ENCODE assay signal across 27 cellular contexts in genomic region chr3:171700653-171701052, GRCh38.
"Had no signal": no experiment of that assay in that cellular context is flagged by ENCODE, and none has a peak within 500 bp of the region (broad histone marks: within the 10 kb centered on the region; RNA-seq: fewer than 3 reads in every experiment).

No MANE protein-coding gene starts in this region.

- H3K27me3 ChIP-seq: brain microvascular endothelial cell, colonic mucosa, dorsolateral prefrontal cortex, esophagus muscularis mucosa, gastrocnemius medialis, neutrophil, pancreas, right lobe of liver, stomach, suprapubic skin, transverse colon, uterus had no signal

- H3K4me3 Mint-ChIP-seq: activated naive CD4-positive, alpha-beta T cell treated with anti-CD3 and anti-CD28 coated beads, Interleukin-2, amount 50 U/mL, for 24 hours; effector memory CD8-positive, alpha-beta T cell; memory B cell; nephron; stimulated activated memory B cell treated with anti-CD40 and anti-IgM and Interleukin-4, amounts not matched to agents 10 μg/mL and 1 μg/mL and 100 μg/mL, for 72 hours had no signal

- H3K4me1 ChIP-seq: colonic mucosa, pancreas, suprapubic skin, uterus had no signal

- H3K9me3 ChIP-seq: colonic mucosa, gastrocnemius medialis, neutrophil, pancreas, suprapubic skin had no signal

- H3K27ac ChIP-seq: brain microvascular endothelial cell, colonic mucosa, esophagus muscularis mucosa, gastrocnemius medialis, neutrophil, pancreas, right lobe of liver, stomach, suprapubic skin, transverse colon, uterus had no signal

- H3K4me1 Mint-ChIP-seq: activated naive CD4-positive, alpha-beta T cell treated with anti-CD3 and anti-CD28 coated beads, Interleukin-2, amount 50 U/mL, for 24 hours; memory B cell; stimulated activated memory B cell treated with anti-CD40 and anti-IgM and Interleukin-4, amounts not matched to agents 10 μg/mL and 1 μg/mL and 100 μg/mL, for 72 hours had no signal

- H3K4me2 ChIP-seq: smooth muscle cell had no signal

- H3K36me3 Mint-ChIP-seq: memory B cell; stimulated activated memory B cell treated with anti-CD40 and anti-IgM and Interleukin-4, amounts not matched to agents 10 μg/mL and 1 μg/mL and 100 μg/mL, for 72 hours had no signal

- H3K27ac Mint-ChIP-seq: activated naive CD4-positive, alpha-beta T cell treated with anti-CD3 and anti-CD28 coated beads, Interleukin-2, amount 50 U/mL, for 24 hours; effector memory CD8-positive, alpha-beta T cell; memory B cell; nephron; stimulated activated memory B cell treated with anti-CD40 and anti-IgM and Interleukin-4, amounts not matched to agents 10 μg/mL and 1 μg/mL and 100 μg/mL, for 72 hours had no signal

- ATAC-seq: effector memory CD8-positive, alpha-beta T cell; gastrocnemius medialis; left cardiac atrium; pancreas; right lobe of liver; stimulated activated memory B cell treated with anti-CD40 and anti-IgM and Interleukin-4, amounts not matched to agents 10 μg/mL and 1 μg/mL and 100 μg/mL, for 72 hours had no signal

- DNase-seq: activated CD4-positive, alpha-beta T cell treated with anti-CD3 and anti-CD28 coated beads for 1 hour; activated CD4-positive, alpha-beta T cell treated with anti-CD3 and anti-CD28 coated beads, Interleukin-2, amount 50 U/mL, for 1 hour; activated gamma-delta T cell treated with Interleukin-2 at 50 U/mL for 16 hours; activated T-cell treated with anti-CD3 and anti-CD28 coated beads, Interleukin-2, amount 50 U/mL, for 1 hour; anterior cingulate cortex; brain microvascular endothelial cell; colonic mucosa; dorsolateral prefrontal cortex; effector memory CD8-positive, alpha-beta T cell; gastrocnemius medialis; head of caudate nucleus; islet precursor cell; left cardiac atrium; pancreas; right lobe of liver; stimulated activated CD4-positive, alpha-beta T cell treated with anti-CD3 and anti-CD28 coated beads, Interleukin-15, amount 100 ng/mL, for 24 hours; stomach; transverse colon; uterus had no signal

- H3K4me3 ChIP-seq: colonic mucosa, dorsolateral prefrontal cortex, esophagus muscularis mucosa, gastrocnemius medialis, pancreas, right lobe of liver, smooth muscle cell, stomach, suprapubic skin, transverse colon, uterus had no signal

- H3K36me3 ChIP-seq: colonic mucosa, gastrocnemius medialis, right lobe of liver, uterus had no signal

- H3K9me3 Mint-ChIP-seq: activated naive CD4-positive, alpha-beta T cell treated with anti-CD3 and anti-CD28 coated beads, Interleukin-2, amount 50 U/mL, for 24 hours; effector memory CD8-positive, alpha-beta T cell had no signal
